ENCODE assay signal across 8 cellular contexts in genomic region chr9:123267481-123268239, GRCh38. TPM values are rescaled to one million over a fixed set of nuclear protein-coding genes. Genes with fewer than 3 reads are reported as not detected.
DNase-seq lines count a peak whose midpoint lies in the region; ATAC-seq and TF ChIP-seq lines count a peak whose summit lies in the region.

No MANE protein-coding gene starts in this region.

- no peaks in the 10 kb centered on the region for H3K36me3 Mint-ChIP-seq in activated naive CD4-positive, alpha-beta T cell treated with anti-CD3 and anti-CD28 coated beads, Interleukin-2, amount 50 U/mL, for 72 hours

- no peak for ATAC-seq in activated naive CD4-positive, alpha-beta T cell treated with anti-CD3 and anti-CD28 coated beads, Interleukin-2, amount 50 U/mL, for 72 hours

- H3K9me3 ChIP-seq in iPS-18c (ENCODE audit: control insufficient read depth, insufficient read depth, low read length), result peaks cover 3% of the 10 kb centered on the region

- no peak for TF ChIP-seq EP300 in Ishikawa (IDR thresholded peaks at IDR 0.05; ENCODE audit: borderline replicate concordance)

- H3K4me3 ChIP-seq in iPS-18c (ENCODE audit: insufficient read depth, low read depth, low read length), result peak overlapping the region; percentile 77

- no peak for TF ChIP-seq RAD21 in Ishikawa (IDR thresholded peaks at IDR 0.05; ENCODE audit: low read depth)

- DNase-seq in DMS 273 (lab: John Stamatoyannopoulos, UW; ENCODE audit: unreplicated experiment), result peak; percentile 21
- DNase-seq in DMS 273 treated with DMSO at 0.1 percent for 48 hours (lab: John Stamatoyannopoulos, UW), result no peak
- DNase-seq in activated naive CD4-positive, alpha-beta T cell treated with anti-CD3 and anti-CD28 coated beads, Interleukin-2, amount 50 U/mL, for 72 hours (ENCODE audit: low spot score in 2 of 2), result peak; percentile 16 to 56
- peak; percentile 13 for DNase-seq in stimulated activated CD4-positive, alpha-beta T cell treated with anti-CD3 and anti-CD28 coated beads, Interleukin-4, amount 100 ng/mL, for 24 hours
- no peak for DNase-seq in NCI-H128 (lab: John Stamatoyannopoulos, UW; ENCODE audit: unreplicated experiment)
- DNase-seq in glomerular visceral epithelial cell (ENCODE audit: extremely low spot score), result no peak

- no peaks in the 10 kb centered on the region for H3K9me3 Mint-ChIP-seq in activated naive CD4-positive, alpha-beta T cell treated with anti-CD3 and anti-CD28 coated beads, Interleukin-2, amount 50 U/mL, for 72 hours

- H3K27ac Mint-ChIP-seq in activated naive CD4-positive, alpha-beta T cell treated with anti-CD3 and anti-CD28 coated beads, Interleukin-2, amount 50 U/mL, for 72 hours, result peak overlapping the region; percentile 50 to 63

TF ChIP-seq in Ishikawa, 13 proteins besides CTCF, POLR2A, EP300 and RAD21:
- TF ChIP-seq USF1 (IDR thresholded peaks at IDR 0.05) (no peak), ZBTB7A (IDR thresholded peaks at IDR 0.05; ENCODE audit: low read depth) (peak; percentile 48; the same call in 1 of the 2 replicates), MAX (IDR thresholded peaks at IDR 0.05) (no peak)

RNA-seq across cellular contexts. Expression of gene STRBP, which starts 0.7 kb away (rescaled TPM):
- total RNA-seq in activated naive CD4-positive, alpha-beta T cell treated with anti-CD3 and anti-CD28 coated beads, Interleukin-2, amount 50 U/mL, for 72 hours, result 10 to 100 TPM; 31.1 to 34.1 TPM

Comparison
In these comparisons a context has a peak if more than half of its experiments do, and no peak if none do; other contexts are left out.
1. DNase-seq: peak in DMS 273 (single experiment), activated naive CD4-positive, alpha-beta T cell treated with anti-CD3 and anti-CD28 coated beads, Interleukin-2, amount 50 U/mL, for 72 hours (2 of 2) and stimulated activated CD4-positive, alpha-beta T cell treated with anti-CD3 and anti-CD28 coated beads, Interleukin-4, amount 100 ng/mL, for 24 hours (single experiment); none in DMS 273 treated with DMSO at 0.1 percent for 48 hours (single experiment), NCI-H128 (single experiment) and glomerular visceral epithelial cell (single experiment).